ENCODE assay signal across 9 cellular contexts in the genomic region with DNA sequence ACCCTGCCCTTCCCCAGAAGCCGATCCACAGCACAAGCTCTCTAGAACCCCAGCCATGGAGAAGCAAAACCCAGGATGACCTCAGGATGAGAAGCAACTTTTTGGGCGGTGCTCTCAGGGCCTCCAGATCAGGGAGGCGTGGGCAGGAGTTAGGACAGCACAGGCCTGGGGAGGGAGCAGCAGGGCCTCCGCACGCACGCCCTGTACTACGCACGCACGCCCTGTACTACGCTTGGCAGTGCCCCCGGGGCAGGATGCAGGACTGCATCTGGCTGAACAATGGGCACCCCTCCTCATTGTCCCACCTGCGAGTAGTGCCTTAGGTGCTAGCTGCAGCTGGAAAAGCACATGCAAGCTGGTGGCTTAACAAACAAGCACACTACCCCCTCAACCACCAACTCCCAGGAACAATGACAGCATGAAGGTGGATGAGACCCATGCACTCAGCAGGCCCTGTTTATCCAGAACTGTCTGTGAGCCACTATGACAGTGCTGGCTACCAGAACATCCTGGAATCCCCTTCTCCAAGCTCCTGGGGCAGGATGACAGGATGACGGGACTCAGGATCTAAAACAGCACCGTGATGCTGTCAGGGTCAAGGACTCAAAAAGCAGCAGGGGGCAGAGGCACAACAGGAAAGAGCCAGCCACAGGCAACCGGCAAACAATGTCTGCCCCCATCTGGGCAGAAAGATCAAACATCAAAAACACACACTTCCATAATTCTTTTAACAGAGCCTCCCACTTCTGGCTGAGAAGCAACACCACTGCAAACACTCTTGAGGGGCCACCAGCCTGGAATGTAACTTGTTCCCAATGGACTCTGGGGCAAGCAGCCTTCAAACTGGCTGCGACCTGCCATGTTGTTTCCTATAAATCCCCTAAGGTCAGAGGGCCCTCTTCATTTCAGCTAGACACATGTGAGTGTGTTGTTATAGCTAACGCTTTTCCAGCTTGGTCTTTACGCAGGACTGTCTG. TPM values are rescaled to one million over a fixed set of nuclear protein-coding genes. Genes with fewer than 3 reads are reported as not detected.
DNase-seq lines count a peak whose midpoint lies in the region; ATAC-seq and TF ChIP-seq lines count a peak whose summit lies in the region.
"Had no signal": no experiment of that assay in that cellular context is flagged by ENCODE, and none has a peak within 500 bp of the region (broad histone marks: within the 10 kb centered on the region; RNA-seq: fewer than 3 reads in every experiment).

No MANE protein-coding gene starts in this region.

- POLR2A ChIA-PET in naive thymus-derived CD8-positive, alpha-beta T cell (lab: Charles Lee) = no interaction called here

- TF ChIP-seq CTCF in 22Rv1 (IDR thresholded peaks at IDR 0.05) = peak; percentile 24; the same call in 1 of the 2 replicates
- TF ChIP-seq CTCF in GM12873 (IDR thresholded peaks at IDR 0.05; ENCODE audit: insufficient read depth, low read depth, low read length, missing control alignments) = peak; percentile 30
- peak in 1 of 2 donors; percentile 61 for TF ChIP-seq CTCF in right atrium auricular region (IDR thresholded peaks at IDR 0.05)

- H3K4me3 ChIP-seq in right atrium auricular region = no peak overlapping the region
- H3K4me3 ChIP-seq: pancreas had no signal

- no peaks in the 10 kb centered on the region for H3K36me3 Mint-ChIP-seq in naive thymus-derived CD8-positive, alpha-beta T cell

- H3K27me3 Mint-ChIP-seq in naive thymus-derived CD8-positive, alpha-beta T cell = peaks cover 0 to 9% (median 6%) of the 10 kb centered on the region in 5 donors

- H3K27ac Mint-ChIP-seq in naive thymus-derived CD8-positive, alpha-beta T cell = peak overlapping the region in 1 of 10 donors; percentile 67

- no peaks in the 10 kb centered on the region for H3K9me3 ChIP-seq in right atrium auricular region
- H3K9me3 ChIP-seq: pancreas had no signal

- H3K4me1 Mint-ChIP-seq in naive thymus-derived CD8-positive, alpha-beta T cell = peaks cover 0 to 7% (median 2%) of the 10 kb centered on the region in 4 donors

- H3K4me1 ChIP-seq in right atrium auricular region = peaks cover 0 to 53% of the 10 kb centered on the region in 2 donors

- no peaks in the 10 kb centered on the region for H3K36me3 ChIP-seq in right atrium auricular region
- H3K36me3 ChIP-seq: pancreas had no signal

- no peaks in the 10 kb centered on the region for H3K27me3 ChIP-seq in right atrium auricular region
- H3K27me3 ChIP-seq: pancreas had no signal

- no peaks in the 10 kb centered on the region for H3K9me3 Mint-ChIP-seq in naive thymus-derived CD8-positive, alpha-beta T cell

- H3K4me3 Mint-ChIP-seq in naive thymus-derived CD8-positive, alpha-beta T cell = no peak overlapping the region

- peak; percentile 48 for DNase-seq in RPMI8226
- DNase-seq in right atrium auricular region (ENCODE audit: low spot score) = no peak
- no peak for DNase-seq in GOT3 (lab: John Stamatoyannopoulos, UW)
- no peak for DNase-seq in naive thymus-derived CD8-positive, alpha-beta T cell
- DNase-seq in occipital lobe (lab: John Stamatoyannopoulos, UW) = no peak
- no peak for DNase-seq in cerebellar cortex (ENCODE audit: low spot score)

- no peak for ATAC-seq in naive thymus-derived CD8-positive, alpha-beta T cell
- ATAC-seq: pancreas had no signal

- H3K27ac ChIP-seq in 22Rv1 (no peak overlapping the region), right atrium auricular region (peak overlapping the region; percentile 55 to 71)

RNA-seq across cellular contexts. Expression of gene PODXL, which starts 11.7 kb away (rescaled TPM):
- total RNA-seq in right atrium auricular region (100 to 1,000 TPM in 1 of 2 donors, 10 to 100 TPM in 1; 47.6 to 144 TPM), occipital lobe (11.1 TPM)
- total RNA-seq in naive thymus-derived CD8-positive, alpha-beta T cell = under 1 TPM; 0.27 to 0.57 TPM
- polyA plus RNA-seq in naive thymus-derived CD8-positive, alpha-beta T cell = under 1 TPM; 0.08 to 0.10 (median 0.09) TPM
